ENCODE assay signal across 15 cellular contexts in the genomic region with DNA sequence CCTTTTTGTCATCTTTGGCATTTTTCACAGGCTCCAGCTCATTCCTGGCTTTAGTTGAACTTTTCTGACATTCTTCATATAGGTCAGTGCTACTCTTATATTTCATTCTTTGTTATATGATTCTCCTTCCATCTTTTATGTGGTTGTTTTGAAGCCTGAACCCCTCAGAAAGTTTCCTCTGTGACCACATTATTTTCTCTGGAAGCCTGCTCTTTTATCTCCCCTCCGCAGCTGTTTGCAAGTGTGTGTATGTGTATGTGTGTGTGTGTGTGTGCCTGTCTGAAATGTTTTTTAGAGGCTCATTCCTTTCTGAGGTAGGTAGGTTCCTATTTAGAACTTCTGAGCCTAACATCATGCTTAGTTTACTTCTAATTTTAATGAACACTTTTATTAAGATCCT. TPM values are rescaled to one million over a fixed set of nuclear protein-coding genes. Genes with fewer than 3 reads are reported as not detected.
"Had no signal": no experiment of that assay in that cellular context is flagged by ENCODE, and none has a peak within 500 bp of the region (broad histone marks: within the 10 kb centered on the region; RNA-seq: fewer than 3 reads in every experiment).

No MANE protein-coding gene starts in this region.

- H3K4me3 ChIP-seq: adrenal gland, breast epithelium, hepatocyte, neural progenitor cell, pancreas, testis had no signal

- H3K4me1 ChIP-seq: adrenal gland, breast epithelium, neural progenitor cell, pancreas, testis had no signal

- H3K27ac ChIP-seq: adrenal gland, breast epithelium, hepatocyte, neural progenitor cell, pancreas, testis had no signal

- H3K36me3 ChIP-seq: adrenal gland, breast epithelium, neural progenitor cell, pancreas had no signal

- DNase-seq: activated CD4-positive, alpha-beta T cell treated with anti-CD3 and anti-CD28 coated beads, Interleukin-2, amount 50 U/mL, for 1 hour; activated CD4-positive, CD25-positive, alpha-beta regulatory T cell; activated naive CD4-positive, alpha-beta T cell treated with anti-CD3 and anti-CD28 coated beads for 36 hours; activated T-cell treated with anti-CD3 and anti-CD28 coated beads for 4 hours; adrenal gland; pancreas; stimulated activated CD4-positive, alpha-beta T cell treated with anti-CD3 and anti-CD28 coated beads, Interleukin-4, amount 100 ng/mL, for 1 hour; stimulated activated CD8-positive, alpha-beta memory T cell treated with anti-CD3 and anti-CD28 coated beads, Interleukin-4, amount 100 ng/mL, for 48 hours; stimulated activated naive CD8-positive, alpha-beta T cell treated with anti-CD3 and anti-CD28 coated beads, Interleukin-15, Interleukin-2, amounts not matched to agents 100 U/mL and 50 U/mL, for 24 hours; testis had no signal

- H3K27me3 ChIP-seq: adrenal gland, breast epithelium, hepatocyte, neural progenitor cell, pancreas, testis had no signal

- FAIRE-seq: pancreas had no signal

- ATAC-seq: activated T-helper 17 cell treated with anti-CD3 and anti-CD28 coated beads, Interleukin-2, amount 50 U/mL, for 72 hours; pancreas; stimulated activated naive CD8-positive, alpha-beta T cell treated with anti-CD3 and anti-CD28 coated beads, Interleukin-15, Interleukin-2, amounts not matched to agents 100 U/mL and 50 U/mL, for 24 hours had no signal

- H3K9me3 ChIP-seq: adrenal gland, breast epithelium, pancreas, testis had no signal

RNA-seq across cellular contexts. Expression of gene ANO4, which starts 47.6 kb away (rescaled TPM):
- total RNA-seq: activated CD8-positive, alpha-beta memory T cell treated with anti-CD3 and anti-CD28 coated beads for 36 hours; activated naive CD4-positive, alpha-beta T cell treated with anti-CD3 and anti-CD28 coated beads for 36 hours; activated T-helper 17 cell treated with anti-CD3 and anti-CD28 coated beads, Interleukin-2, amount 50 U/mL, for 72 hours had no signal
